16 cellular contexts compared by ENCODE assay signal in the genomic region with DNA sequence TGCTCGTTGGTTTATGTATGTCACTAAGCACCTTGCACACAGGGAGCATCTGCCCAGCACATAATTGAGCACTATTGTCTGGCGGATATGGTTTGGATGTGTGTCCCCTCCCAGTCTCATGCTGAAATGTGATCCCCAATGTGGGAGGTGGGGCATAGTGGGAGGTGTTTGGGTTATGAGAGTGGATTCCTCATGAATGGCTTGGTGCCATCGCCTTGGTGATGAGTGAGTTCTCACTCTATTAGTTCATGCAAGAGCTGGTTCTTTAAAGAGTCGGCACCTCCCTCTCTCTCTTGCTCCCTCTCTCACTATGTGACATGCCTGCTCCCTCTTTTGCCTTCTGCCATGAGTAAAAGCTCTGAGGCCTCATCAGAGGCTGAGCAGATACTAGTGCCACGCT. TPM values are rescaled to one million over a fixed set of nuclear protein-coding genes. Genes with fewer than 3 reads are reported as not detected.
DNase-seq lines count a peak whose midpoint lies in the region; TF ChIP-seq lines count a peak whose summit lies in the region.
"Had no signal": no experiment of that assay in that cellular context is flagged by ENCODE, and none has a peak within 500 bp of the region (broad histone marks: within the 10 kb centered on the region; RNA-seq: fewer than 3 reads in every experiment).

No MANE protein-coding gene starts in this region.

- in situ Hi-C loops in mammary epithelial cell (cut with MboI; ENCODE audit: low sequenced_read_pairs in 2 of 2), result no loop called here

- H3K27ac ChIP-seq in mammary epithelial cell (ENCODE audit: insufficient read depth, low read depth, low read length), result no peak overlapping the region
- no peak overlapping the region for H3K27ac ChIP-seq in mesenchymal stem cell (ENCODE audit: low read length, poor library complexity, severe bottlenecking)
- H3K27ac ChIP-seq: ascending aorta, gastroesophageal sphincter, suprapubic skin had no signal

- no peak overlapping the region for H4K91ac ChIP-seq in mesenchymal stem cell (ENCODE audit: low read length)

- no peaks in the 10 kb centered on the region for H3K79me1 ChIP-seq in mesenchymal stem cell (replicated peaks; ENCODE audit: low read length, poor library complexity, severe bottlenecking)

- no peak for TF ChIP-seq CTCF in fibroblast of mammary gland (conservative IDR thresholded peaks at IDR 0.05; ENCODE audit: control insufficient read depth, insufficient read depth, low read depth, low read length)
- TF ChIP-seq CTCF in mammary epithelial cell (conservative IDR thresholded peaks at IDR 0.05 in 1 of 2, IDR thresholded peaks at IDR 0.05 in 1 of 2; ENCODE audit: extremely low read depth in 1 of 2, insufficient read depth in 1 of 2, low read depth in 1 of 2, low read length in 2 of 2), result no peak

- no peak overlapping the region for H3K23ac ChIP-seq in mesenchymal stem cell (ENCODE audit: low read length in 2 of 2)

- intact Hi-C loops in mammary epithelial cell (cut with micrococcal nuclease), result no loop called here

- no peak overlapping the region for H3K4ac ChIP-seq in mesenchymal stem cell (ENCODE audit: low read depth in 1 of 2, low read length in 2 of 2)

- no peak overlapping the region for H2BK5ac ChIP-seq in mesenchymal stem cell (ENCODE audit: low read depth, low read length, poor library complexity, severe bottlenecking)

- no peak overlapping the region for H3K9ac ChIP-seq in mammary epithelial cell (ENCODE audit: insufficient read depth, low read length)
- H3K9ac ChIP-seq in mesenchymal stem cell (ENCODE audit: low read length), result no peak overlapping the region

- H3K4me1 ChIP-seq in mammary epithelial cell (ENCODE audit: insufficient read depth, low read length) (no peaks in the 10 kb centered on the region), mesenchymal stem cell (ENCODE audit: control insufficient read depth, insufficient read depth, low read depth, low read length) (no peaks in the 10 kb centered on the region)
- H3K4me1 ChIP-seq: ascending aorta, gastroesophageal sphincter, suprapubic skin had no signal

- H2BK15ac ChIP-seq in mesenchymal stem cell (ENCODE audit: low read depth, poor library complexity, severe bottlenecking), result no peak overlapping the region

- H3K79me2 ChIP-seq in mammary epithelial cell (ENCODE audit: insufficient read depth, low read length), result no peaks in the 10 kb centered on the region

- peak; percentile 69 for DNase-seq in DMS153 treated with DMSO at 0.1 percent for 48 hours (lab: John Stamatoyannopoulos, UW; ENCODE audit: unreplicated experiment)
- peak; percentile 85 to 94 for DNase-seq in NCI-H2081 (lab: John Stamatoyannopoulos, UW)
- DNase-seq in NCI-H82 treated with DMSO at 0.1 percent for 48 hours (lab: John Stamatoyannopoulos, UW; ENCODE audit: unreplicated experiment), result peak; percentile 24
- DNase-seq in fibroblast of mammary gland (ENCODE audit: low read depth), result peak; percentile 35
- DNase-seq in mammary epithelial cell, result no peak
- DNase-seq in GOT3 (lab: John Stamatoyannopoulos, UW), result no peak
- no peak for DNase-seq in mesenchymal stem cell
- DNase-seq in stimulated activated CD4-positive, alpha-beta T cell treated with anti-CD3 and anti-CD28 coated beads, Interleukin-1b, Interleukin-23, amount 100 ng/mL, for 48 hours, result no peak
- DNase-seq: activated CD8-positive, alpha-beta memory T cell treated with anti-CD3 and anti-CD28 coated beads for 24 hours; activated gamma-delta T cell treated with Interleukin-2 at 50 U/mL for 16 hours; Calu3; effector CD8-positive, alpha-beta T cell; MG63 had no signal

- H3K18ac ChIP-seq in mesenchymal stem cell (ENCODE audit: low read depth in 1 of 2, low read length in 2 of 2), result no peak overlapping the region

- H3K14ac ChIP-seq in mesenchymal stem cell (ENCODE audit: low read length in 2 of 2), result no peak overlapping the region

- dilution Hi-C loops in mammary epithelial cell (cut with HindIII; ENCODE audit: low sequenced_read_pairs), result no loop called here

- CTCF ChIA-PET in mammary epithelial cell (lab: Charles Lee; ENCODE audit: low non-redundant PET), result no interaction called here

- H2AK5ac ChIP-seq in mesenchymal stem cell (ENCODE audit: low read length, severe bottlenecking), result no peak overlapping the region

- H3K27me3 ChIP-seq in mammary epithelial cell (ENCODE audit: insufficient read depth, low read length) (no peaks in the 10 kb centered on the region), mesenchymal stem cell (ENCODE audit: control insufficient read depth in 1 of 2, insufficient read depth in 1 of 2, low read length in 2 of 2) (no peaks in the 10 kb centered on the region)
- H3K27me3 ChIP-seq: ascending aorta, gastroesophageal sphincter, MG63, suprapubic skin had no signal

- H3K9me3 ChIP-seq in mammary epithelial cell (replicated peaks; ENCODE audit: insufficient read depth, low read length) (no peaks in the 10 kb centered on the region), mesenchymal stem cell (ENCODE audit: control insufficient read depth, low read length) (no peaks in the 10 kb centered on the region)
- H3K9me3 ChIP-seq: ascending aorta, gastroesophageal sphincter, MG63, suprapubic skin had no signal

- 86% methylated on average over 5 of the region's 5 CpGs for WGBS in mammary epithelial cell (ENCODE audit: low coverage, missing lambda C conversion rate)
- 88% methylated on average over 5 of the region's 5 CpGs for WGBS in mesenchymal stem cell

- H2AFZ ChIP-seq in mammary epithelial cell (ENCODE audit: low read depth, low read length) (no peak overlapping the region), mesenchymal stem cell (ENCODE audit: low read depth, low read length) (no peak overlapping the region)

- no TSS peak for BruUV-seq in mammary epithelial cell (replicated peaks; lab: Mats Ljungman, UMichigan)

- no peaks in the 10 kb centered on the region for H4K20me1 ChIP-seq in mammary epithelial cell (ENCODE audit: insufficient read depth, low read length)

- H3K4me2 ChIP-seq in mammary epithelial cell (ENCODE audit: insufficient read depth, low read depth, low read length) (no peak overlapping the region), mesenchymal stem cell (ENCODE audit: low read length, poor library complexity, severe bottlenecking) (no peak overlapping the region)

- H2BK120ac ChIP-seq in mesenchymal stem cell (ENCODE audit: low read depth, low read length), result no peak overlapping the region

- H3K36me3 ChIP-seq in mammary epithelial cell (ENCODE audit: insufficient read depth, low read length) (peaks cover 5% of the 10 kb centered on the region), mesenchymal stem cell (ENCODE audit: control insufficient read depth in 1 of 2, insufficient read depth in 2 of 2, low read depth in 1 of 2, low read length in 2 of 2) (peaks cover 25 to 81% of the 10 kb centered on the region in 2 experiments)

- no peak overlapping the region for H4K8ac ChIP-seq in mesenchymal stem cell (ENCODE audit: low read length)

- H2BK12ac ChIP-seq in mesenchymal stem cell (ENCODE audit: low read length in 2 of 2), result no peak overlapping the region

- H3K4me3 ChIP-seq in fibroblast of mammary gland (ENCODE audit: control insufficient read depth, low read depth, low read length) (no peak overlapping the region), mammary epithelial cell (replicated peaks in 1 of 3; ENCODE audit: insufficient read depth in 1 of 3, low read depth in 2 of 3, low read length in 3 of 3) (no peak overlapping the region), mesenchymal stem cell (ENCODE audit: insufficient read depth in 1 of 2, low read depth in 1 of 2, low read length in 2 of 2) (no peak overlapping the region)
- H3K4me3 ChIP-seq: ascending aorta, gastroesophageal sphincter, MG63, suprapubic skin had no signal

RNA-seq across cellular contexts. Expression of a gene that starts 9.6 kb away (rescaled TPM):
- total RNA-seq in mammary epithelial cell, result 1 to 10 TPM; 4.6 to 6.7 TPM
- 2.2 TPM for polyA plus RNA-seq in mammary epithelial cell
- polyA minus RNA-seq in mammary epithelial cell, result 1.6 TPM
- 2.6 TPM for polyA plus RNA-seq in mesenchymal stem cell (2013, experiment 1 of 2)
- polyA plus RNA-seq in mesenchymal stem cell (2013, experiment 2 of 2), result 2.2 TPM

RNA-seq across cellular contexts. Expression of a gene that starts 32.9 kb away (rescaled TPM):
- 1 to 10 TPM in 1 of 2 donors, under 1 TPM in 1; 0.17 to 2.8 TPM for total RNA-seq in mammary epithelial cell
- polyA plus RNA-seq in mammary epithelial cell, result 2.5 TPM
- polyA minus RNA-seq in mammary epithelial cell, result not detected
- polyA plus RNA-seq in mesenchymal stem cell (2013, experiment 1 of 2), result 1.3 TPM
- polyA plus RNA-seq in mesenchymal stem cell (2013, experiment 2 of 2), result 1.1 TPM

Comparison
In these comparisons a context has a peak if more than half of its experiments do, and no peak if none do; other contexts are left out.
1. DNase-seq: peak in DMS153 treated with DMSO at 0.1 percent for 48 hours (single experiment), NCI-H2081 (2 of 2), NCI-H82 treated with DMSO at 0.1 percent for 48 hours (single experiment) and fibroblast of mammary gland (single experiment); none in mammary epithelial cell (single experiment), GOT3 (single experiment), mesenchymal stem cell (single experiment) and stimulated activated CD4-positive, alpha-beta T cell treated with anti-CD3 and anti-CD28 coated beads, Interleukin-1b, Interleukin-23, amount 100 ng/mL, for 48 hours (single experiment).